ENCODE assay signal across 24 cellular contexts in the genomic region with DNA sequence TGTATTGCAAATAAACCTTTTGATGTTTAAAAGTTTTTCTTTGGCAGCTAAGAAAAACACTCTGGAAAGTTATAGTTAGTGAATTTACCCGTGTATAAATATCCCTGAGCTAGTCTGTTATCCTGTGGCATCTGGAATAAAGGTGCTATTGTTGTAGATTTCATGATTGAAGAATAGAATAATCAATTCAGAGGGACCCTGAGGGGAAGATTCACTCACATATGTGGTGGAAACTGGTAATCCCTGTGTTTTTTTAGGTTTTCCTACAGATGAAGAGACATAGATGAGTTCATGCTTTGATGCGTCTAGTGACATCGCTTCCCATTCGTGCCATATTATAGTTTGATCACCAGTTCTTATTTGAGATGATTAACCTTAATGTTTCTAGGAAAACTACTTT.
"Had no signal": no experiment of that assay in that cellular context is flagged by ENCODE, and none has a peak within 500 bp of the region (broad histone marks: within the 10 kb centered on the region; RNA-seq: fewer than 3 reads in every experiment).

No MANE protein-coding gene starts in this region.

- H3K27ac ChIP-seq: colonic mucosa, dorsolateral prefrontal cortex, esophagus squamous epithelium, gastroesophageal sphincter, heart left ventricle, hepatocyte, lower lobe of right lung had no signal

- H3K27me3 ChIP-seq: colonic mucosa, dorsolateral prefrontal cortex, esophagus squamous epithelium, gastroesophageal sphincter, heart left ventricle, hepatocyte had no signal

- H2AFZ ChIP-seq: hepatocyte had no signal

- H3K79me2 ChIP-seq: hepatocyte had no signal

- H3K4me3 Mint-ChIP-seq: immature natural killer cell had no signal

- H3K4me1 ChIP-seq: colonic mucosa, esophagus squamous epithelium, gastroesophageal sphincter, heart left ventricle, lower lobe of right lung had no signal

- H3K9me3 ChIP-seq: colonic mucosa, esophagus squamous epithelium, gastroesophageal sphincter, heart left ventricle, lower lobe of right lung had no signal

- H3K4me3 ChIP-seq: colonic mucosa, dorsolateral prefrontal cortex, esophagus squamous epithelium, gastroesophageal sphincter, heart left ventricle, hepatocyte, lower lobe of right lung had no signal

- DNase-seq: colonic mucosa; cortex of kidney; dermis blood vessel endothelial cell; dorsolateral prefrontal cortex; effector CD4-positive, alpha-beta T cell; effector memory CD4-positive, alpha-beta T cell; esophagus squamous epithelium; foreskin fibroblast; heart left ventricle; hypothalamus; immature natural killer cell; islet precursor cell; kidney; kidney glomerular epithelial cell; left colon; left ventricle myocardium superior; lower lobe of right lung; mesenchymal stem cell; midbrain had no signal

- H3K4me2 ChIP-seq: hepatocyte had no signal

- ATAC-seq: gastroesophageal sphincter, heart left ventricle, left colon, left lobe of liver, left ventricle myocardium superior, lower lobe of right lung had no signal

- H3K4me1 Mint-ChIP-seq: immature natural killer cell had no signal

- FAIRE-seq: endothelial cell of umbilical vein, frontal cortex, kidney had no signal

- H3K36me3 ChIP-seq: colonic mucosa, esophagus squamous epithelium, lower lobe of right lung had no signal

- H3K27ac Mint-ChIP-seq: immature natural killer cell had no signal
